ENCODE assay signal across 11 cellular contexts in the genomic region with DNA sequence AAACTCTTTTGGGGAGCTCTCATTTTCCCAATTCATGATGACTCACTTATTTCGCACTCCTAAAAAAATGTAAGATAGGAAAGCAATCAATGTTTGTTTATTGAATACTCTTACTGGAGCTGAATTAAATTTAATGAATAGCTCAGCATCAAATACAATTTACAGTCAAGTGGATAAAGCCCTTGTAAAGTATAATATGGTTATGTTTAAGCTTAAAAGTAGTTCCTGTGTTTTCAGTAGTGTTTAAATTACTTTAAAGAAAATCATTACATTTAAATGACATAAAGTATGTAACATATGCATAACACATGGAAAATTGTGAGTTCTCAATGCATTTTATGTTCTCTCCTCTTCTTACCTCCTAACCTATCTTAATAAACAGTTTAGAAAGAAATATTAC. TPM values are rescaled to one million over a fixed set of nuclear protein-coding genes. Genes with fewer than 3 reads are reported as not detected.
"Had no signal": no experiment of that assay in that cellular context is flagged by ENCODE, and none has a peak within 500 bp of the region (broad histone marks: within the 10 kb centered on the region; RNA-seq: fewer than 3 reads in every experiment).

A gene with protein sequence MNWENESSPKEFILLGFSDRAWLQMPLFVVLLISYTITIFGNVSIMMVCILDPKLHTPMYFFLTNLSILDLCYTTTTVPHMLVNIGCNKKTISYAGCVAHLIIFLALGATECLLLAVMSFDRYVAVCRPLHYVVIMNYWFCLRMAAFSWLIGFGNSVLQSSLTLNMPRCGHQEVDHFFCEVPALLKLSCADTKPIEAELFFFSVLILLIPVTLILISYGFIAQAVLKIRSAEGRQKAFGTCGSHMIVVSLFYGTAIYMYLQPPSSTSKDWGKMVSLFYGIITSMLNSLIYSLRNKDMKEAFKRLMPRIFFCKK (minus strand): TSS at position 101 of the 400 bp plus-strand sequence. CDS start 65 bp downstream, at position 36.

- H3K9me3 Mint-ChIP-seq: IgD-negative memory B cell had no signal

- DNase-seq: IMR-90, KBM-7, KG1 had no signal

- FAIRE-seq: HepG2, HTR-8/SVneo, K562 had no signal

- H3K36me3 Mint-ChIP-seq: IgD-negative memory B cell had no signal

- H3K27ac Mint-ChIP-seq: IgD-negative memory B cell had no signal

- H3K27ac ChIP-seq: HL-60, KMS-11 had no signal

- H3K4me2 ChIP-seq: KMS-11 had no signal

- H3K4me1 Mint-ChIP-seq: IgD-negative memory B cell had no signal

- H3K4me3 Mint-ChIP-seq: IgD-negative memory B cell had no signal

- H3K9ac ChIP-seq: KMS-11 had no signal

- ATAC-seq: HepG2, K562 had no signal

- H3K4me3 ChIP-seq: K562 had no signal

RNA-seq across cellular contexts. Expression of the gene that starts here (rescaled TPM):
- total RNA-seq: HepG2, HT-29, HT1080, IMR-90, K562 had no signal
- polyA plus RNA-seq: HepG2, IgD-negative memory B cell, IMR-90, K562 had no signal
